1 cellular context compared by ENCODE assay signal in the genomic region with DNA sequence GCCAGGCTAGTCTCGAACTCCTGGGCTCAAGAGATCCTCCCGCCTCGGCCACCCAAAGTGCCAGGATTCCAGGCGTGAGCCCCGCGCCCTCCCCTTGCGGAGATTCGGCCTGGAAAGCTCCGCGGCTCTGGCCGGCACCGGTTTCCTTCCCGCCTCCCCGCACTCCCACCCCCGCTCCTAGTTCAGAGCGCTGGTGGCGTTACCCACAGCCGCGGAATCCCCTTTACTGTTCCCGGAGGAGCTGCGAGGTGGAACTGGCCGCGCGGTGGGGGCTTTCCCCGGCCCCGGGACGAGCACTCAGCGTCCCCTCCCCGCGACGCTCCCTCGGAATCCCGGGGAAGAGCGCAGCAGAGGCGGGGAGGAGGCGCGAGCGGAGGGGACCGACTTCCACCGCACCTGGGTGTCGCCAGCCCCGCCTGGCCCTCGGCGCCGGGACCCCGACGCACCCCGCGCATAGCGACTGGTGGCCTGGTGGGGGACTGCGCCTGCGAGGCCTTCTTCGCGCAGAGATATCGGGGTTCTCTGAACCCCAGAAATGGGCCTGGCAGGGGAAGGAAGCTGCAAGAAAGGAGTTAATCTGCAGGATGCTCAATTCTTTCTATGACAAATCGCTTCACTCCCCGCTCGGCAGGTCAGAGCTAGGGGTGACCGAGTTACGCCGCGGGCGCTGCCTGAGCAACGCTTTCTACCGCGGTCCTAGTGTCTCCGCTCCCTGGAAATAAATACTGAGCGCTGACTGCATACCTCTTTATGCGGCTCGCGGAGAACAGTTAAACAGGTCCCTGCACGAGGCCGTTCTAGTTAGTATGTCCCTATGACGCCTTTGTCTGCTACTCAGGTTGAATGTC.
TF ChIP-seq lines count a peak whose summit lies in the region.

No MANE protein-coding gene starts in this region.

TF ChIP-seq in HEK293, 187 proteins besides CTCF, POLR2A, EP300 and RAD21 (continued from another document):
- TF ChIP-seq ZFHX2 (tag by site-specific recombination; conservative IDR thresholded peaks at IDR 0.05) (peak; percentile 65), EGR2 (tag by site-specific recombination; IDR thresholded peaks at IDR 0.05; ENCODE audit: low read depth) (0 out of 2 replicates have a peak, but pooled peaks have one; percentile 21), ZNF335 (tag by site-specific recombination; conservative IDR thresholded peaks at IDR 0.05) (peak; percentile 79), ZBTB17 (tag by site-specific recombination; IDR thresholded peaks at IDR 0.05) (peak; percentile 70), ZNF792 (tag by site-specific recombination; IDR thresholded peaks at IDR 0.05) (peak; percentile 69; the same call in 1 of the 2 replicates), SP2 (tag by site-specific recombination; IDR thresholded peaks at IDR 0.05) (peak; percentile 27; the same call in 1 of the 2 replicates), SETDB1 (IDR thresholded peaks at IDR 0.05; ENCODE audit: insufficient read length, low read length) (no peak), ZBTB26 (tag by site-specific recombination; optimal IDR thresholded peaks at IDR 0.05) (peak; percentile 56), BCL6B (tag by site-specific recombination; IDR thresholded peaks at IDR 0.05) (no peak), ZBTB20 (tag by site-specific recombination; IDR thresholded peaks at IDR 0.05) (peak; percentile 93), ZNF394 (tag by site-specific recombination; IDR thresholded peaks at IDR 0.05; ENCODE audit: borderline replicate concordance) (0 out of 2 replicates have a peak, but pooled peaks have one; percentile 17), ZNF777 (tag by site-specific recombination; IDR thresholded peaks at IDR 0.05; ENCODE audit: borderline replicate concordance) (0 out of 2 replicates have a peak, but pooled peaks have one; percentile 19)
- TF ChIP-seq, protein P1, sequence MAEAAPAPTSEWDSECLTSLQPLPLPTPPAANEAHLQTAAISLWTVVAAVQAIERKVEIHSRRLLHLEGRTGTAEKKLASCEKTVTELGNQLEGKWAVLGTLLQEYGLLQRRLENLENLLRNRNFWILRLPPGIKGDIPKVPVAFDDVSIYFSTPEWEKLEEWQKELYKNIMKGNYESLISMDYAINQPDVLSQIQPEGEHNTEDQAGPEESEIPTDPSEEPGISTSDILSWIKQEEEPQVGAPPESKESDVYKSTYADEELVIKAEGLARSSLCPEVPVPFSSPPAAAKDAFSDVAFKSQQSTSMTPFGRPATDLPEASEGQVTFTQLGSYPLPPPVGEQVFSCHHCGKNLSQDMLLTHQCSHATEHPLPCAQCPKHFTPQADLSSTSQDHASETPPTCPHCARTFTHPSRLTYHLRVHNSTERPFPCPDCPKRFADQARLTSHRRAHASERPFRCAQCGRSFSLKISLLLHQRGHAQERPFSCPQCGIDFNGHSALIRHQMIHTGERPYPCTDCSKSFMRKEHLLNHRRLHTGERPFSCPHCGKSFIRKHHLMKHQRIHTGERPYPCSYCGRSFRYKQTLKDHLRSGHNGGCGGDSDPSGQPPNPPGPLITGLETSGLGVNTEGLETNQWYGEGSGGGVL (tag by site-specific recombination; IDR thresholded peaks at IDR 0.05), result peak; percentile 60
- TF ChIP-seq, protein P2, sequence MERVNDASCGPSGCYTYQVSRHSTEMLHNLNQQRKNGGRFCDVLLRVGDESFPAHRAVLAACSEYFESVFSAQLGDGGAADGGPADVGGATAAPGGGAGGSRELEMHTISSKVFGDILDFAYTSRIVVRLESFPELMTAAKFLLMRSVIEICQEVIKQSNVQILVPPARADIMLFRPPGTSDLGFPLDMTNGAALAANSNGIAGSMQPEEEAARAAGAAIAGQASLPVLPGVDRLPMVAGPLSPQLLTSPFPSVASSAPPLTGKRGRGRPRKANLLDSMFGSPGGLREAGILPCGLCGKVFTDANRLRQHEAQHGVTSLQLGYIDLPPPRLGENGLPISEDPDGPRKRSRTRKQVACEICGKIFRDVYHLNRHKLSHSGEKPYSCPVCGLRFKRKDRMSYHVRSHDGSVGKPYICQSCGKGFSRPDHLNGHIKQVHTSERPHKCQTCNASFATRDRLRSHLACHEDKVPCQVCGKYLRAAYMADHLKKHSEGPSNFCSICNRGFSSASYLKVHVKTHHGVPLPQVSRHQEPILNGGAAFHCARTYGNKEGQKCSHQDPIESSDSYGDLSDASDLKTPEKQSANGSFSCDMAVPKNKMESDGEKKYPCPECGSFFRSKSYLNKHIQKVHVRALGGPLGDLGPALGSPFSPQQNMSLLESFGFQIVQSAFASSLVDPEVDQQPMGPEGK (tag by site-specific recombination; IDR thresholded peaks at IDR 0.05), result peak; percentile 72
- TF ChIP-seq, protein P3, sequence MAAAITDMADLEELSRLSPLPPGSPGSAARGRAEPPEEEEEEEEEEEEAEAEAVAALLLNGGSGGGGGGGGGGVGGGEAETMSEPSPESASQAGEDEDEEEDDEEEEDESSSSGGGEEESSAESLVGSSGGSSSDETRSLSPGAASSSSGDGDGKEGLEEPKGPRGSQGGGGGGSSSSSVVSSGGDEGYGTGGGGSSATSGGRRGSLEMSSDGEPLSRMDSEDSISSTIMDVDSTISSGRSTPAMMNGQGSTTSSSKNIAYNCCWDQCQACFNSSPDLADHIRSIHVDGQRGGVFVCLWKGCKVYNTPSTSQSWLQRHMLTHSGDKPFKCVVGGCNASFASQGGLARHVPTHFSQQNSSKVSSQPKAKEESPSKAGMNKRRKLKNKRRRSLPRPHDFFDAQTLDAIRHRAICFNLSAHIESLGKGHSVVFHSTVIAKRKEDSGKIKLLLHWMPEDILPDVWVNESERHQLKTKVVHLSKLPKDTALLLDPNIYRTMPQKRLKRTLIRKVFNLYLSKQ (tag by site-specific recombination; IDR thresholded peaks at IDR 0.05; ENCODE audit: borderline replicate concordance), result no peak
- TF ChIP-seq, protein P4, sequence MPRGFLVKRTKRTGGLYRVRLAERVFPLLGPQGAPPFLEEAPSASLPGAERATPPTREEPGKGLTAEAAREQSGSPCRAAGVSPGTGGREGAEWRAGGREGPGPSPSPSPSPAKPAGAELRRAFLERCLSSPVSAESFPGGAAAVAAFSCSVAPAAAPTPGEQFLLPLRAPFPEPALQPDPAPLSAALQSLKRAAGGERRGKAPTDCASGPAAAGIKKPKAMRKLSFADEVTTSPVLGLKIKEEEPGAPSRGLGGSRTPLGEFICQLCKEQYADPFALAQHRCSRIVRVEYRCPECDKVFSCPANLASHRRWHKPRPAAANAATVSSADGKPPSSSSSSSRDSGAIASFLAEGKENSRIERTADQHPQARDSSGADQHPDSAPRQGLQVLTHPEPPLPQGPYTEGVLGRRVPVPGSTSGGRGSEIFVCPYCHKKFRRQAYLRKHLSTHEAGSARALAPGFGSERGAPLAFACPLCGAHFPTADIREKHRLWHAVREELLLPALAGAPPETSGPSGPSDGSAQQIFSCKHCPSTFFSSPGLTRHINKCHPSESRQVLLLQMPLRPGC (tag by site-specific recombination; IDR thresholded peaks at IDR 0.05), result no peak
- TF ChIP-seq, protein P5, sequence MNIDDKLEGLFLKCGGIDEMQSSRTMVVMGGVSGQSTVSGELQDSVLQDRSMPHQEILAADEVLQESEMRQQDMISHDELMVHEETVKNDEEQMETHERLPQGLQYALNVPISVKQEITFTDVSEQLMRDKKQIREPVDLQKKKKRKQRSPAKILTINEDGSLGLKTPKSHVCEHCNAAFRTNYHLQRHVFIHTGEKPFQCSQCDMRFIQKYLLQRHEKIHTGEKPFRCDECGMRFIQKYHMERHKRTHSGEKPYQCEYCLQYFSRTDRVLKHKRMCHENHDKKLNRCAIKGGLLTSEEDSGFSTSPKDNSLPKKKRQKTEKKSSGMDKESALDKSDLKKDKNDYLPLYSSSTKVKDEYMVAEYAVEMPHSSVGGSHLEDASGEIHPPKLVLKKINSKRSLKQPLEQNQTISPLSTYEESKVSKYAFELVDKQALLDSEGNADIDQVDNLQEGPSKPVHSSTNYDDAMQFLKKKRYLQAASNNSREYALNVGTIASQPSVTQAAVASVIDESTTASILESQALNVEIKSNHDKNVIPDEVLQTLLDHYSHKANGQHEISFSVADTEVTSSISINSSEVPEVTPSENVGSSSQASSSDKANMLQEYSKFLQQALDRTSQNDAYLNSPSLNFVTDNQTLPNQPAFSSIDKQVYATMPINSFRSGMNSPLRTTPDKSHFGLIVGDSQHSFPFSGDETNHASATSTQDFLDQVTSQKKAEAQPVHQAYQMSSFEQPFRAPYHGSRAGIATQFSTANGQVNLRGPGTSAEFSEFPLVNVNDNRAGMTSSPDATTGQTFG (tag by site-specific recombination; IDR thresholded peaks at IDR 0.05; ENCODE audit: borderline replicate concordance), result no peak
